Comparison of ENCODE assay signal across 8 cellular contexts in the genomic region with DNA sequence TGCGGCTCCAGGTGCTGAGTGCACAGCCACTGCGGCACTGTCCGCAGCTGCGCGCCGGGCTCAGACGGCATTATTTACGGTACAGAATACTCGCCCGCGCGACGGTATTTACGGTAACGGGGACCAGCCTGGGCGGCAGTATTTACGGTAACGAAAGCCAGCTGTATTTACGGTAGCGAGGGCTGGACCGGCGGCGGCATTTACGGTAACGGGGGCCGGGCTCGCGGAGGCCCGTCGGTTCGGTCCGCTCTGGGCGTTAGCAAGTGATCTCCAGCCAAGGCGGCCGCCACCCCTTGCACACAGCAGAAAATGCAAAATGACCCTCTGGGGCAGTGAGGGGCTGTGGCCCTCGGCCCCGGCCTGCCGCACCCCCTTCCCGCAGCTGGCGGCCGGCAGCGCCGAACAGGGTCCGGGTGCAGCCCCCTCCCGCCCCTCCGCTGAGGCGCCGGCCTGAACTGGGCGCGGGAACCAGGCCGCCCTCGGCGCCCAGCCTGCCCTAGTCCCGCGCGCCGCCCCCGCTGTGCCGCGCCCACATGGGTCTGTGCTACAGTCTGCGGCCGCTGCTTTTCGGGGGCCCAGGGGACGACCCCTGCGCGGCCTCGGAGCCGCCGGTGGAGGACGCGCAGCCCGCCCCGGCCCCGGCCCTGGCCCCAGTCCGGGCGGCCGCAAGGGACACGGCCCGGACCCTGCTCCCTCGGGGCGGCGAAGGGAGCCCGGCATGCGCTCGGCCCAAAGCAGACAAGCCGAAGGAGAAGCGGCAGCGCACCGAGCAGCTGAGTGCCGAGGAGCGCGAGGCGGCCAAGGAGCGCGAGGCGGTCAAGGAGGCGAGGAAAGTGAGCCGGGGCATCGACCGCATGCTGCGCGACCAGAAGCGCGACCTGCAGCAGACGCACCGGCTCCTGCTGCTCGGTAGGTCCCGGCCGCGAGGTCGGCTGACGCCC. TPM values are rescaled to one million over a fixed set of nuclear protein-coding genes. Genes with fewer than 3 reads are reported as not detected.
DNase-seq lines count a peak whose midpoint lies in the region; ATAC-seq and TF ChIP-seq lines count a peak whose summit lies in the region.

A gene (plus strand): TSS at position 234 of the 941 bp plus-strand sequence. CDS start 300 bp downstream, at position 534.

- peak within 1 kb of the TSS; percentile 85 for H3K4me2 ChIP-seq in skeletal muscle satellite cell (ENCODE audit: low read length)

- peaks cover 52% of the 10 kb centered on the region for H3K27me3 Mint-ChIP-seq in T-helper 2 cell treated with Interferon-gamma antibody and Interleukin-4, amounts not matched to agents 5 μg/mL and 100 μg/mL, for 36 hours (ENCODE audit: low read depth)

- H3K36me3 ChIP-seq in skeletal muscle satellite cell (ENCODE audit: insufficient read depth, low read length) = no peaks in the 10 kb centered on the region

- H3K9me3 Mint-ChIP-seq in T-helper 2 cell treated with Interferon-gamma antibody and Interleukin-4, amounts not matched to agents 5 μg/mL and 100 μg/mL, for 36 hours = no peaks in the 10 kb centered on the region

- ATAC-seq in GM21786 (IDR thresholded peaks at IDR 0.05; ENCODE audit: unreplicated experiment) = peak; percentile 53
- ATAC-seq in HG03442 (IDR thresholded peaks at IDR 0.05; ENCODE audit: unreplicated experiment) = no peak

- H3K27ac Mint-ChIP-seq in T-helper 2 cell treated with Interferon-gamma antibody and Interleukin-4, amounts not matched to agents 5 μg/mL and 100 μg/mL, for 36 hours = no peak within 1 kb of the TSS

- H3K9ac ChIP-seq in skeletal muscle satellite cell (ENCODE audit: low read depth, low read length) = no peak within 1 kb of the TSS

- H3K27me3 ChIP-seq in skeletal muscle satellite cell (ENCODE audit: control insufficient read depth, insufficient read depth, low read length) = peaks cover 17% of the 10 kb centered on the region

- H3K9me3 ChIP-seq in skeletal muscle satellite cell (replicated peaks; ENCODE audit: low read length) = no peaks in the 10 kb centered on the region

- peak within 1 kb of the TSS; percentile 64 for H3K4me3 Mint-ChIP-seq in T-helper 2 cell treated with Interferon-gamma antibody and Interleukin-4, amounts not matched to agents 5 μg/mL and 100 μg/mL, for 36 hours

- peaks cover 11% of the 10 kb centered on the region for H3K4me1 ChIP-seq in skeletal muscle satellite cell (ENCODE audit: control insufficient read depth, insufficient read depth, low read length)

- peak; percentile 46 for DNase-seq in COR-L47 (lab: John Stamatoyannopoulos, UW)
- peak; percentile 40 for DNase-seq in NCI-H1048 (lab: John Stamatoyannopoulos, UW)
- DNase-seq in T-helper 2 cell treated with Interferon-gamma antibody and Interleukin-4, amounts not matched to agents 5 μg/mL and 100 μg/mL, for 36 hours (ENCODE audit: low spot score) = peak; percentile 53
- peak; percentile 88 to 92 for DNase-seq in cardiac fibroblast (ENCODE audit: low read depth in 2 of 2)
- peak; percentile 87 for DNase-seq in iPS-NIHi7 (ENCODE audit: extremely low spot score)

- H3K36me3 Mint-ChIP-seq in T-helper 2 cell treated with Interferon-gamma antibody and Interleukin-4, amounts not matched to agents 5 μg/mL and 100 μg/mL, for 36 hours (ENCODE audit: low read depth) = no peaks in the 10 kb centered on the region

- peak within 1 kb of the TSS; percentile 52 for H3K4me3 ChIP-seq in cardiac fibroblast (replicated peaks in 1 of 2; ENCODE audit: low read depth in 2 of 2, low read length in 2 of 2)
- H3K4me3 ChIP-seq in skeletal muscle satellite cell (ENCODE audit: low read length) = peak within 1 kb of the TSS; percentile 70

- peaks cover 5% of the 10 kb centered on the region for H3K4me1 Mint-ChIP-seq in T-helper 2 cell treated with Interferon-gamma antibody and Interleukin-4, amounts not matched to agents 5 μg/mL and 100 μg/mL, for 36 hours (ENCODE audit: low read depth)

- no peak for TF ChIP-seq CTCF in cardiac fibroblast (IDR thresholded peaks at IDR 0.05; ENCODE audit: low read depth, low read length)

RNA-seq across cellular contexts. Expression of the gene that starts here (rescaled TPM):
- total RNA-seq in skeletal muscle satellite cell (2012; rRNA removed) = 0.44 TPM in 1 of 2 replicates, not detected in the other

Comparison
In these comparisons a context has a peak if more than half of its experiments do, and no peak if none do; other contexts are left out.
1. DNase-seq: peak in every context shown above with its lines; median percentile 90 in cardiac fibroblast; 87 in iPS-NIHi7; 53 in T-helper 2 cell treated with Interferon-gamma antibody and Interleukin-4, amounts not matched to agents 5 μg/mL and 100 μg/mL, for 36 hours; 46 in COR-L47; 40 in NCI-H1048.